ENCODE assay signal across 7 cellular contexts in the genomic region with DNA sequence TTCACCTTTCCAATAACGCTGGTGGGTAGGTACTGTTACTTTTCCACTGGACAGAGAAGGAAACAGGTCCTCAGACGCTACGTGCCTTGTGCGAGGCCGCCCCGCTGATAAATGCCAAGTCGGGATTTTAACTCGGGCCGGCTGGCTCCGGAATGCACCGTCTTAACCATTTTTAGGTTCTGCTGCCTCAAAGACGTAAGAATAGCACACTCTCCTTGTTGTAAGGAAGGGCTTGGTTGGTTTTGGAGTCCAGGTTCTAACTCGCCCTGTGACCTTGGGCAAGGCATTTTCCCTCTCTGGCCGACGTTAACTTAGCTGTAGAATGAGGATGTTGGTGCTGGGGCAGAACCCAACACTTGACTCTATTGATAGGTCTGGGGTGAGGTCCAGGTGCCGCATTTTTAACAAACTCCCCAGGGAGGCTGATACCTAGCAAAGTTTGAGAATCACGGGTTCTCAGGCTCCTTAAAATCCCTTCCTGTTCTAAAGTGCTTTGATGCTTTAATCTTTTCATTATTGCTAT. TPM values are rescaled to one million over a fixed set of nuclear protein-coding genes. Genes with fewer than 3 reads are reported as not detected.
DNase-seq lines count a peak whose midpoint lies in the region; TF ChIP-seq lines count a peak whose summit lies in the region.

No MANE protein-coding gene starts in this region.

- TF ChIP-seq CTCF in liver (IDR thresholded peaks at IDR 0.05; ENCODE audit: low read depth, low read length, missing input control) (no peak), thyroid gland (IDR thresholded peaks at IDR 0.05) (no peak)

- peak overlapping the region; percentile 84; the same call in 1 of the 2 replicates for H3K9ac ChIP-seq in ES-I3 (ENCODE audit: low read depth, low read length)
- H3K9ac ChIP-seq in liver (ENCODE audit: low read depth in 1 of 2, low read length in 2 of 2) = peak overlapping the region; percentile 79 to 82

- H3K27me3 ChIP-seq in liver (ENCODE audit: control insufficient read depth in 4 of 4, insufficient read depth in 4 of 4, low read length in 3 of 4) (no peaks in the 10 kb centered on the region), thyroid gland (no peaks in the 10 kb centered on the region)

- no peak for TF ChIP-seq RAD21 in liver (IDR thresholded peaks at IDR 0.05)

- DNase-seq in NAMALWA (ENCODE audit: low spot score) = peak; percentile 62
- peak; percentile 26 to 41 for DNase-seq in T47D (ENCODE audit: low read depth in 1 of 2, low spot score in 1 of 2)
- peak; percentile 47 to 63 for DNase-seq in thyroid gland
- DNase-seq in occipital lobe (lab: John Stamatoyannopoulos, UW) = no peak
- DNase-seq in D341Med (ENCODE audit: low spot score) = no peak

- no peaks in the 10 kb centered on the region for H3K4me1 ChIP-seq in ES-I3 (ENCODE audit: insufficient read depth, low read length)
- H3K4me1 ChIP-seq in liver (ENCODE audit: control insufficient read depth in 4 of 4, insufficient read depth in 4 of 4, low read length in 3 of 4) = peaks cover 0 to 21% (median 17%) of the 10 kb centered on the region in 4 donors
- peaks cover 21 to 56% of the 10 kb centered on the region in 2 donors for H3K4me1 ChIP-seq in thyroid gland

- in situ Hi-C loops in T47D (cut with HindIII; ENCODE audit: low pct_unique_long_range_greater_than_20kb, low sequenced_read_pairs) = no loop called here

- H3K4me3 ChIP-seq in liver (ENCODE audit: low read depth in 1 of 3, low read length in 3 of 3) (peak overlapping the region; percentile 78 to 92 (median 86)), thyroid gland (replicated peaks in 1 of 3) (peak overlapping the region; percentile 60 to 99 (median 89))

- H3K27ac ChIP-seq in liver (ENCODE audit: low read depth in 1 of 2, low read length in 2 of 2) (peak overlapping the region; percentile 22 to 95), thyroid gland (peak overlapping the region; percentile 89 to 94 (median 90))

- WGBS in liver = 4% methylated on average over 17 of the region's 17 CpGs
- 1 to 3% methylated on average over 14 to 17 of the region's 17 CpGs for WGBS in thyroid gland, 2 donors

- intact Hi-C loops in thyroid gland (cut with DNase I) = no loop called here

- peak in 1 of 2 donors; percentile 50 for TF ChIP-seq POLR2A in thyroid gland (IDR thresholded peaks at IDR 0.05)

- H3K9me3 ChIP-seq in ES-I3 (ENCODE audit: control insufficient read depth, insufficient read depth, low read length) (no peaks in the 10 kb centered on the region), liver (ENCODE audit: control insufficient read depth in 4 of 4, low read length in 3 of 4) (no peaks in the 10 kb centered on the region), thyroid gland (no peaks in the 10 kb centered on the region)

- no peaks in the 10 kb centered on the region for H3K36me3 ChIP-seq in ES-I3 (ENCODE audit: insufficient read depth, low read length)
- H3K36me3 ChIP-seq in liver (ENCODE audit: control insufficient read depth in 4 of 4, insufficient read depth in 3 of 4, low read depth in 1 of 4, low read length in 3 of 4) = peaks cover 0 to 4% (median 0%) of the 10 kb centered on the region in 4 donors
- no peaks in the 10 kb centered on the region for H3K36me3 ChIP-seq in thyroid gland

TF ChIP-seq in liver, 16 proteins besides CTCF, POLR2A, EP300 and RAD21:
- TF ChIP-seq GABPA (IDR thresholded peaks at IDR 0.05 in 1 of 2, conservative IDR thresholded peaks at IDR 0.05 in 1 of 2) = no peak
- TF ChIP-seq YY1 (IDR thresholded peaks at IDR 0.05) = peak; percentile 11

RNA-seq across cellular contexts. Expression of a gene that starts 0.8 kb away (rescaled TPM):
- 10 to 100 TPM; 27.0 to 40.5 TPM for total RNA-seq in liver
- 10 to 100 TPM in 1 of 2 donors, 1 to 10 TPM in 1; 7.0 to 10.5 TPM for polyA plus RNA-seq in liver
- total RNA-seq in thyroid gland = 100 to 1,000 TPM; 125 to 167 (median 137) TPM
- 20.6 TPM for total RNA-seq in occipital lobe

RNA-seq across cellular contexts. Expression of a gene that starts 3.9 kb away (rescaled TPM):
- total RNA-seq in liver = 10 to 100 TPM; 22.2 to 30.4 TPM
- polyA plus RNA-seq in liver = 10 to 100 TPM in 1 of 2 donors, 1 to 10 TPM in 1; 6.7 to 11.1 TPM
- total RNA-seq in thyroid gland = 10 to 100 TPM; 54.4 to 69.4 (median 60.1) TPM
- total RNA-seq in occipital lobe = 27.8 TPM

RNA-seq across cellular contexts. Expression of a gene that starts 48.3 kb away (rescaled TPM):
- total RNA-seq in liver (10 to 100 TPM in 1 of 2 donors, 1 to 10 TPM in 1; 5.9 to 22.4 TPM), thyroid gland (10 to 100 TPM; 16.1 to 41.5 (median 21.9) TPM), occipital lobe (84.5 TPM)
- 1 to 10 TPM; 5.6 to 6.4 TPM for polyA plus RNA-seq in liver

Comparison
In these comparisons a context has a peak if more than half of its experiments do, and no peak if none do; other contexts are left out.
1. DNase-seq: peak in NAMALWA (single experiment), T47D (2 of 2) and thyroid gland (2 of 2); none in occipital lobe (single experiment) and D341Med (single experiment).